19 cellular contexts compared by ENCODE assay signal in the genomic region with DNA sequence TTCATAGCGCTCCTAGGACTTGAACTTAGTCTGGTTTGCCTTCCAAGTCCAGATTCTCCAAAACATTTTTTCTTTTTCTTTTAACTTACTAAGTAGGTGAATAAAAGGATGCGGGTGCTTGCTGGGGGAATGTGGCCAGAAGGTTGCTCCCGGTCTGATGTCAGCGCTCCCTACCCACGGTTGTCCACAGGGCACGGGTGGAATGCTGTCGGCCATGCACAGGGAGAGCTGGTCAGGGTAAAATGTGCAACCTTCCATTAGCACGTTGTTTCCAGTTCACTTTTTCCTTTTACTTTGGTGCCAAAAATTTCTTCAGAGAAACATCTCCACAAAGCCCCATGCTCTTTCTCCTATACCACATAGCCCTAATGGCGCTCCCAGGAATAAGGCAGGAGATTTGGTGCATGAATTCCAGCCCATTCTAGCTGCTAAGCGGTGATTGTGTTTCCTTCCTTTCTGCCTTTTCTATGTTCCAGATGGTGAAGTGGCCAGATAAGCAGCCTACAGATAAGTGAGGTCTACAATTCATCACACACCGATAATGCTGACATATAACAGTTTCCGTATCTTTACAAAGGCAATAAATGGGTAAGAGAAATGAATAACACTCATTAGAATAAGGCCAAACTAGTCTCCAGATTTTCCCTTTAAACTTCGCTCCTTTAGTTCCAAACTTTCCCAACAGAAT.
"Had no signal": no experiment of that assay in that cellular context is flagged by ENCODE, and none has a peak within 500 bp of the region (broad histone marks: within the 10 kb centered on the region; RNA-seq: fewer than 3 reads in every experiment).

No MANE protein-coding gene starts in this region.

- DNase-seq: activated CD4-positive, alpha-beta memory T cell treated with anti-CD3 and anti-CD28 coated beads, Interleukin-2, amount 10 ng/mL, durations not matched to agents 7 days and 5 days; activated CD4-positive, alpha-beta T cell treated with anti-CD3 and anti-CD28 coated beads for 48 hours; activated CD4-positive, CD25-positive, alpha-beta regulatory T cell; activated CD8-positive, alpha-beta memory T cell treated with anti-CD3 and anti-CD28 coated beads, Interleukin-2, amount 10 ng/mL, durations not matched to agents 7 days and 5 days; activated naive CD4-positive, alpha-beta T cell; activated naive CD8-positive, alpha-beta T cell treated with anti-CD3 and anti-CD28 coated beads for 36 hours; amygdala; caudate nucleus; heart left ventricle; mesendoderm; naive thymus-derived CD4-positive, alpha-beta T cell; psoas muscle; sigmoid colon; stimulated activated naive CD4-positive, alpha-beta T cell; T-helper 2 cell; upper lobe of right lung had no signal

- H3K9ac ChIP-seq: neural progenitor cell had no signal

- H3K36me3 ChIP-seq: neural progenitor cell, upper lobe of right lung had no signal

- H3K4me1 ChIP-seq: gastroesophageal sphincter, psoas muscle, sigmoid colon, upper lobe of right lung had no signal

- H2AFZ ChIP-seq: neural progenitor cell had no signal

- ATAC-seq: activated CD8-positive, alpha-beta memory T cell treated with anti-CD3 and anti-CD28 coated beads, Interleukin-2, amount 10 ng/mL, durations not matched to agents 7 days and 5 days; activated T-helper 17 cell treated with anti-CD3 and anti-CD28 coated beads, Interleukin-2, amount 50 U/mL, for 72 hours; gastroesophageal sphincter; naive thymus-derived CD4-positive, alpha-beta T cell; psoas muscle; upper lobe of right lung had no signal

- H3K27me3 ChIP-seq: gastroesophageal sphincter, sigmoid colon had no signal

- H3K27ac ChIP-seq: gastroesophageal sphincter, heart left ventricle, neural progenitor cell, psoas muscle, sigmoid colon, upper lobe of right lung had no signal

- H3K9me3 ChIP-seq: gastroesophageal sphincter, heart left ventricle, psoas muscle, sigmoid colon, upper lobe of right lung had no signal

- H3K4me2 ChIP-seq: neural progenitor cell had no signal

- H3K4me3 ChIP-seq: gastroesophageal sphincter, heart left ventricle, neural progenitor cell, psoas muscle, sigmoid colon, upper lobe of right lung had no signal
